Comparison of ENCODE assay signal across 28 cellular contexts in genomic region chr1:240693844-240694243, GRCh38.
"Had no signal": no experiment of that assay in that cellular context is flagged by ENCODE, and none has a peak within 500 bp of the region (broad histone marks: within the 10 kb centered on the region; RNA-seq: fewer than 3 reads in every experiment).

No MANE protein-coding gene starts in this region.

- H3K27me3 ChIP-seq: ascending aorta, cardiac muscle cell, Peyer's patch had no signal

- H3K36me3 ChIP-seq: ascending aorta, cardiac muscle cell, Peyer's patch had no signal

- H3K9me3 ChIP-seq: ascending aorta, Peyer's patch had no signal

- H3K4me1 ChIP-seq: ascending aorta, Peyer's patch had no signal

- DNase-seq: activated CD4-positive, alpha-beta T cell treated with anti-CD3 and anti-CD28 coated beads for 36 hours; activated CD4-positive, alpha-beta T cell treated with anti-CD3 and anti-CD28 coated beads, Interleukin-2, amount 10 ng/mL, durations not matched to agents 7 days and 5 days; activated CD4-positive, alpha-beta T cell treated with anti-CD3 and anti-CD28 coated beads, Interleukin-2, amount 50 U/mL, for 48 hours; activated CD8-positive, alpha-beta T cell treated with anti-CD3 and anti-CD28 coated beads, Interleukin-2, amount 10 ng/mL, durations not matched to agents 7 days and 5 days; activated gamma-delta T cell; activated naive CD4-positive, alpha-beta T cell treated with Interleukin-2 at 50 U/mL for 16 hours; activated naive CD8-positive, alpha-beta T cell treated with anti-CD3 and anti-CD28 coated beads, Interleukin-2, amount 10 ng/mL, durations not matched to agents 7 days and 5 days; activated T-cell treated with anti-CD3 and anti-CD28 coated beads, Interleukin-2, amount 50 U/mL, for 24 hours; amygdala; NCI-H1092 treated with DMSO at 0.1 percent for 48 hours; NCI-H1417; NCI-H146; NCI-H187; NCI-H2029 treated with DMSO at 0.1 percent for 48 hours; NCI-H2171 treated with DMSO at 0.1 percent for 48 hours; NCI-H2227 treated with DMSO at 0.1 percent for 48 hours; NCI-H446; NCI-H69; NCI-H82; PC-3; Peyer's patch; RPMI8226; SHP77 treated with DMSO at 0.1 percent for 48 hours; T1000 had no signal

- H3K4me3 ChIP-seq: ascending aorta, cardiac muscle cell, Peyer's patch had no signal

- H3K27ac ChIP-seq: ascending aorta, cardiac muscle cell, Peyer's patch had no signal

- ATAC-seq: activated CD4-positive, alpha-beta T cell treated with anti-CD3 and anti-CD28 coated beads for 36 hours; activated CD4-positive, CD25-positive, alpha-beta regulatory T cell treated with anti-CD3 and anti-CD28 coated beads, Interleukin-2, amount 50 U/mL, for 24 hours; activated CD8-positive, alpha-beta T cell treated with anti-CD3 and anti-CD28 coated beads, Interleukin-2, amount 10 ng/mL, durations not matched to agents 7 days and 5 days; PC-3; WTC11 had no signal
